Comparison of ENCODE assay signal across 1 cellular context in genomic region chr1:155934933-155935590, GRCh38.
TF ChIP-seq lines count a peak whose summit lies in the region.

No MANE protein-coding gene starts in this region.

TF ChIP-seq in GM23338, 12 proteins besides CTCF, POLR2A, EP300 and RAD21:
- TF ChIP-seq ZNF331 (CRISPR knock-in tag; IDR thresholded peaks at IDR 0.05; ENCODE audit: low read depth): no peak
- TF ChIP-seq JUNB (IDR thresholded peaks at IDR 0.05; ENCODE audit: unreplicated experiment): no peak
- no peak for TF ChIP-seq POLR2AphosphoS5 (IDR thresholded peaks at IDR 0.05; ENCODE audit: low read depth)
- TF ChIP-seq CREB1 (CRISPR knock-in tag; IDR thresholded peaks at IDR 0.05; ENCODE audit: low read depth): no peak
- no peak for TF ChIP-seq ZNF462 (CRISPR knock-in tag; IDR thresholded peaks at IDR 0.05)
- no peak for TF ChIP-seq ETS1 (IDR thresholded peaks at IDR 0.05)
- no peak for TF ChIP-seq STAT1 (IDR thresholded peaks at IDR 0.05; ENCODE audit: unreplicated experiment)
- no peak for TF ChIP-seq ZNF114 (CRISPR knock-in tag; IDR thresholded peaks at IDR 0.05)
- TF ChIP-seq EZH2 (IDR thresholded peaks at IDR 0.05; ENCODE audit: low read depth, unreplicated experiment): no peak
- TF ChIP-seq EZH2phosphoT487 (IDR thresholded peaks at IDR 0.05; ENCODE audit: unreplicated experiment): no peak
- TF ChIP-seq NANOG (IDR thresholded peaks at IDR 0.05; ENCODE audit: borderline replicate concordance): no peak
- TF ChIP-seq REST (IDR thresholded peaks at IDR 0.05; ENCODE audit: unreplicated experiment): no peak
TF ChIP-seq in GM23338: peak in this region for 0.
